Comparison of ENCODE assay signal across 1 cellular context in the genomic region with DNA sequence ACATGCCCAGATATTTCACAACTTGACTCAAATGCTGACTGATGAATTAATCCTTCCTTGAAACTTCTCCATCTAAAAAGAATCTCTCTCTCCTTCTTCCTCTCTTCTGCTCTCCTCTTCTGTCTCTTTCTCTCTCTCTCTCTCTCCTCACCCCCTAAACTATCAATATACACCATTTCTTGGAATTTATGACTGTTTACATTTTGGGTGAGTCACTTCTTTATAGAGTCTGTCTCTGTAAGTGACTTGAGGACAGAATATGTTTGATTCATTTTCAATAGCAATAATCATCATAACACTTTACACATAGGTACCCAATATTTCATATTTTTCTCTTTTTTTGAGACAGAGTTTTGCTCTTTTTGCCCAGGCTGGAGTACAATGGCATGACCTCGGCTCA.
TF ChIP-seq lines count a peak whose summit lies in the region.

No MANE protein-coding gene starts in this region.

TF ChIP-seq in A549, 52 proteins besides CTCF, POLR2A, EP300 and RAD21:
- TF ChIP-seq, protein P1, sequence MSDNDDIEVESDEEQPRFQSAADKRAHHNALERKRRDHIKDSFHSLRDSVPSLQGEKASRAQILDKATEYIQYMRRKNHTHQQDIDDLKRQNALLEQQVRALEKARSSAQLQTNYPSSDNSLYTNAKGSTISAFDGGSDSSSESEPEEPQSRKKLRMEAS (IDR thresholded peaks at IDR 0.05), result peak; percentile 30; the same call in 1 of the 2 replicates
- no peak for TF ChIP-seq FOSL2 (IDR thresholded peaks at IDR 0.05)
- peak; percentile 59 for TF ChIP-seq FOSL2 (CRISPR knock-in tag; IDR thresholded peaks at IDR 0.05)
- TF ChIP-seq MAFK (IDR thresholded peaks at IDR 0.05; ENCODE audit: partially characterized antibody), result peak; percentile 24
- TF ChIP-seq SMC3 (IDR thresholded peaks at IDR 0.05), result no peak
- TF ChIP-seq CEBPB (IDR thresholded peaks at IDR 0.05), result peak in 1 of 2 experiments; percentile 35; a peak in 1 of 4 replicates
